18 cellular contexts compared by ENCODE assay signal in genomic region chr11:73429121-73429740, GRCh38. TPM values are rescaled to one million over a fixed set of nuclear protein-coding genes. Genes with fewer than 3 reads are reported as not detected.
DNase-seq lines count a peak whose midpoint lies in the region; ATAC-seq, FAIRE-seq and TF ChIP-seq lines count a peak whose summit lies in the region.
"Had no signal": no experiment of that assay in that cellular context is flagged by ENCODE, and none has a peak within 500 bp of the region (broad histone marks: within the 10 kb centered on the region; RNA-seq: fewer than 3 reads in every experiment).

No MANE protein-coding gene starts in this region.

- H3K9me3 Mint-ChIP-seq in activated T-cell treated with anti-CD3 and anti-CD28 coated beads, Interleukin-2, amount 50 U/mL, for 72 hours = no peaks in the 10 kb centered on the region
- H3K9me3 Mint-ChIP-seq in astrocyte (ENCODE audit: unreplicated experiment) = no peaks in the 10 kb centered on the region
- H3K9me3 Mint-ChIP-seq: activated naive CD4-positive, alpha-beta T cell treated with anti-CD3 and anti-CD28 coated beads for 36 hours; CD8-positive, alpha-beta T cell had no signal

- DNase-seq in activated T-cell treated with anti-CD3 and anti-CD28 coated beads, Interleukin-2, amount 50 U/mL, for 72 hours = no peak
- DNase-seq in activated T-cell treated with anti-CD3 and anti-CD28 coated beads for 4 hours (no peak), astrocyte (ENCODE audit: low read depth) (peak; percentile 75), fibroblast of peridontal ligament (ENCODE audit: extremely low read depth) (peak; percentile 80), stromal cell of bone marrow (ENCODE audit: low read depth) (peak; percentile 38), caudate nucleus (lab: John Stamatoyannopoulos, UW) (no peak), GOT3 (lab: John Stamatoyannopoulos, UW) (no peak)
- no peak for DNase-seq in NK-92 treated with Interleukin-12 subunit alpha and Interleukin-12 subunit beta, amount 100 ng/mL, for 24 hours (lab: John Stamatoyannopoulos, UW)
- DNase-seq: activated naive CD4-positive, alpha-beta T cell treated with anti-CD3 and anti-CD28 coated beads for 36 hours; CD8-positive, alpha-beta T cell; GF-D8; KBM-7; left cardiac atrium; NCI-H1105 treated with DMSO at 0.1 percent for 48 hours; psoas muscle had no signal

- H3K27ac Mint-ChIP-seq in activated T-cell treated with anti-CD3 and anti-CD28 coated beads, Interleukin-2, amount 50 U/mL, for 72 hours = peak overlapping the region; percentile 3
- H3K27ac Mint-ChIP-seq in astrocyte (ENCODE audit: unreplicated experiment) = peak overlapping the region; percentile 63
- H3K27ac Mint-ChIP-seq: activated naive CD4-positive, alpha-beta T cell treated with anti-CD3 and anti-CD28 coated beads for 36 hours; CD8-positive, alpha-beta T cell had no signal

- no peaks in the 10 kb centered on the region for H3K27me3 ChIP-seq in astrocyte (ENCODE audit: insufficient read depth, low read length)
- H3K27me3 ChIP-seq: hepatocyte had no signal

- H3K27me3 Mint-ChIP-seq in activated T-cell treated with anti-CD3 and anti-CD28 coated beads, Interleukin-2, amount 50 U/mL, for 72 hours (ENCODE audit: low read depth) = no peaks in the 10 kb centered on the region
- H3K27me3 Mint-ChIP-seq in astrocyte (ENCODE audit: low read depth, unreplicated experiment) = no peaks in the 10 kb centered on the region

- H3K9ac ChIP-seq in astrocyte (ENCODE audit: low read length) = peak overlapping the region; percentile 17

- no peak overlapping the region for H3K4me3 ChIP-seq in astrocyte (ENCODE audit: insufficient read depth, low read depth, low read length)
- H3K4me3 ChIP-seq: hepatocyte, psoas muscle had no signal

- FAIRE-seq in astrocyte (lab: Jason Lieb, UNC) = peak; percentile 23

- H3K4me3 Mint-ChIP-seq in activated T-cell treated with anti-CD3 and anti-CD28 coated beads, Interleukin-2, amount 50 U/mL, for 72 hours = peak overlapping the region in 1 of 2 donors; percentile 13
- H3K4me3 Mint-ChIP-seq in astrocyte (ENCODE audit: unreplicated experiment) = no peak overlapping the region
- H3K4me3 Mint-ChIP-seq: activated naive CD4-positive, alpha-beta T cell treated with anti-CD3 and anti-CD28 coated beads for 36 hours; CD8-positive, alpha-beta T cell had no signal

- H3K27ac ChIP-seq in astrocyte (ENCODE audit: low read depth, low read length) = peak overlapping the region; percentile 48
- no peak overlapping the region for H3K27ac ChIP-seq in caudate nucleus (ENCODE audit: low read depth, low read length)
- H3K27ac ChIP-seq: 22Rv1, hepatocyte, psoas muscle, VCaP had no signal

- peak overlapping the region; percentile 47 for H3K4me2 ChIP-seq in astrocyte (ENCODE audit: low read length)
- H3K4me2 ChIP-seq: hepatocyte had no signal

- H3K4me1 Mint-ChIP-seq in activated T-cell treated with anti-CD3 and anti-CD28 coated beads, Interleukin-2, amount 50 U/mL, for 72 hours (ENCODE audit: low read depth) = peaks cover 19% of the 10 kb centered on the region
- H3K4me1 Mint-ChIP-seq in astrocyte (ENCODE audit: low read depth, unreplicated experiment) = peaks cover 35% of the 10 kb centered on the region

- no peaks in the 10 kb centered on the region for H3K36me3 Mint-ChIP-seq in activated T-cell treated with anti-CD3 and anti-CD28 coated beads, Interleukin-2, amount 50 U/mL, for 72 hours (ENCODE audit: insufficient read depth in 2 of 2)
- H3K36me3 Mint-ChIP-seq in astrocyte (ENCODE audit: low read depth, unreplicated experiment) = no peaks in the 10 kb centered on the region

- no peaks in the 10 kb centered on the region for H3K36me3 ChIP-seq in astrocyte (ENCODE audit: insufficient read depth, low read length)

- peaks cover 19% of the 10 kb centered on the region for H3K4me1 ChIP-seq in astrocyte (ENCODE audit: insufficient read depth, low read length)

- no peak for ATAC-seq in activated T-cell treated with anti-CD3 and anti-CD28 coated beads, Interleukin-2, amount 50 U/mL, for 72 hours (replicated peaks in 1 of 2)
- ATAC-seq: CD8-positive, alpha-beta T cell; left cardiac atrium had no signal

- no peak overlapping the region for H2AFZ ChIP-seq in astrocyte (ENCODE audit: low read depth, low read length)
- H2AFZ ChIP-seq: hepatocyte had no signal

- TF ChIP-seq CTCF in astrocyte (IDR thresholded peaks at IDR 0.05; ENCODE audit: insufficient read depth, low read depth, low read length) = no peak

- no peaks in the 10 kb centered on the region for H3K9me3 ChIP-seq in astrocyte (ENCODE audit: insufficient read depth, low read depth, low read length)
- H3K9me3 ChIP-seq: psoas muscle had no signal

- H4K20me1 ChIP-seq in astrocyte (ENCODE audit: insufficient read depth, low read length) = peaks cover 15% of the 10 kb centered on the region

- H3K79me2 ChIP-seq in astrocyte (ENCODE audit: insufficient read depth, low read length) = no peaks in the 10 kb centered on the region
- H3K79me2 ChIP-seq: hepatocyte had no signal

RNA-seq across cellular contexts. Expression of gene RELT, which starts 53.0 kb away (rescaled TPM):
- total RNA-seq in activated T-cell treated with anti-CD3 and anti-CD28 coated beads, Interleukin-2, amount 50 U/mL, for 72 hours = 10 to 100 TPM; 17.3 to 19.6 TPM
- total RNA-seq in astrocyte = 3.6 and 5.2 TPM in 2 replicates

Comparison
In these comparisons a context has a peak if more than half of its experiments do, and no peak if none do; other contexts are left out.
1. DNase-seq: peak in astrocyte (single experiment), fibroblast of peridontal ligament (single experiment) and stromal cell of bone marrow (single experiment); none in activated T-cell treated with anti-CD3 and anti-CD28 coated beads, Interleukin-2, amount 50 U/mL, for 72 hours (0 of 2), activated T-cell treated with anti-CD3 and anti-CD28 coated beads for 4 hours (single experiment), caudate nucleus (0 of 61), NK-92 treated with Interleukin-12 subunit alpha and Interleukin-12 subunit beta, amount 100 ng/mL, for 24 hours (single experiment) and GOT3 (single experiment).